ENCODE assay signal across 9 cellular contexts in the genomic region with DNA sequence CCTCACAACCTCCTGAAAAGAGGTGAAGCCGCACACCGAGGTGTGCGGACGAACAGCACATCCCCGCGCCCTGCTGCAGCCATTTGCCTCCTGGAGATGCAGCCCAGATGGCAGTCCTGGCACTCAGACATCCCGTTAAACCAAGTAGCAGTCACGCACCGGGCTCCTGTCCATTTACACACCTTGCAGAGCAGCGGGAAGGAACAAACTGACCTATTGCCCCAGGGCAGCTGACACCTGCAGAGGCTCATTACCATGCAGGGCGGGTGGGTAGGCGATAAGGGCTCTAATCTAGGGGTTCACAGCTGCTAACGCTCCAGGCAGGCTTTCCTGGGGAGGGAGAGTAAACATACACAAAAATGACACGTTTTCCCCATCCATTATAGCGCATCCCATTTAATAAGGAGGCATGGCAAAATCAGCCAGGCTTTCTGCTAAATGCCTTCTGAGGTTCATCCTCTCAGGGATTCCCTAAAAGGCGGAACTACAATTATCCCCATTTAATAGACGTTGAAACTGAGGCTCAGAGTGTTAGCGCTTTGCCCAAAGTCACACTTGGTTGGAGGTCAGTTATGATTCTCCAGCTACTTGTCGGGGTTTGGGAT. TPM values are rescaled to one million over a fixed set of nuclear protein-coding genes. Genes with fewer than 3 reads are reported as not detected.
A peak's percentile ranks its signal among the peaks of the same experiment; 100 is the strongest.
DNase-seq lines count a peak whose midpoint lies in the region; ATAC-seq, FAIRE-seq and TF ChIP-seq lines count a peak whose summit lies in the region.
"Had no signal": no experiment of that assay in that cellular context is flagged by ENCODE, and none has a peak within 500 bp of the region (broad histone marks: within the 10 kb centered on the region; RNA-seq: fewer than 3 reads in every experiment).

No MANE protein-coding gene starts in this region.

- H3K27ac ChIP-seq in K562 (ENCODE audit: extremely low read depth, low read depth, low read length) (peak overlapping the region; percentile 89), right lobe of liver (peak overlapping the region; percentile 58 to 82 (median 68))

- peaks cover 5% of the 10 kb centered on the region for H3K9me1 ChIP-seq in K562 (ENCODE audit: control insufficient read depth, insufficient read depth, low read length)

- H3K27me3 Mint-ChIP-seq in Caco-2 (ENCODE audit: insufficient read depth, unreplicated experiment): no peaks in the 10 kb centered on the region
- peaks cover 17% of the 10 kb centered on the region for H3K27me3 Mint-ChIP-seq in type B pancreatic cell

- H3K4me1 ChIP-seq in Caco-2 (peaks cover 38% of the 10 kb centered on the region), Loucy (ENCODE audit: insufficient read depth, low read length, poor library complexity, severe bottlenecking) (peaks cover 53% of the 10 kb centered on the region), K562 (replicated peaks in 1 of 2; ENCODE audit: control insufficient read depth in 2 of 2, insufficient read depth in 2 of 2, low read length in 2 of 2) (peaks cover 57 to 91% of the 10 kb centered on the region in 2 experiments), right lobe of liver (peaks cover 0 to 48% (median 15%) of the 10 kb centered on the region in 4 donors)

- in situ Hi-C loops in K562 (cut with MboI): no loop called here

- CTCF ChIA-PET in Caco-2 (lab: Charles Lee) (interaction anchor here (0.9 kb wide), 1 partner anchor 19 kb away, joined by 5 read pairs; no protein-coding TSS in a partner anchor), K562 (lab: Yijun Ruan, JAX; ENCODE audit: low intra/inter-chr PET ratio) (interaction anchor here (0.5 to 6.5 kb wide), 2 partner anchors 34 to 299 kb away, joined by 3 to 63 read pairs; no protein-coding TSS in a partner anchor)

- H3K9me3 ChIP-seq in Caco-2 (no peaks in the 10 kb centered on the region), Loucy (ENCODE audit: insufficient read depth, low read depth, low read length) (no peaks in the 10 kb centered on the region), K562 (replicated peaks; ENCODE audit: control insufficient read depth, insufficient read depth, low read depth, low read length) (no peaks in the 10 kb centered on the region), right lobe of liver (no peaks in the 10 kb centered on the region)

- H3K27me3 ChIP-seq in Caco-2 (replicated peaks; ENCODE audit: control insufficient read depth, insufficient read depth, low read length) (no peaks in the 10 kb centered on the region), Loucy (ENCODE audit: insufficient read depth, low read length, poor library complexity, severe bottlenecking) (no peaks in the 10 kb centered on the region), K562 (ENCODE audit: control insufficient read depth in 2 of 2, insufficient read depth in 2 of 2, low read length in 2 of 2) (no peaks in the 10 kb centered on the region; a peak in 1 of 5 replicates), right lobe of liver (no peaks in the 10 kb centered on the region)

- H3K4me2 ChIP-seq in Loucy (ENCODE audit: low read depth, low read length, poor library complexity, severe bottlenecking): peak overlapping the region; percentile 85
- H3K4me2 ChIP-seq in K562 (ENCODE audit: insufficient read depth, low read length): peak overlapping the region; percentile 96

- H3K9ac ChIP-seq in Loucy (ENCODE audit: low read depth, low read length, poor library complexity, severe bottlenecking) (peak overlapping the region; percentile 74), K562 (ENCODE audit: insufficient read depth in 1 of 2, low read depth in 2 of 2, low read length in 2 of 2) (peak overlapping the region; percentile 66 to 85)

- TF ChIP-seq POLR2A in K562 (conservative IDR thresholded peaks at IDR 0.05): peak; percentile 67
- no peak for TF ChIP-seq POLR2A in right lobe of liver (IDR thresholded peaks at IDR 0.05)

- WGBS in K562 (ENCODE audit: insufficient coverage, low coverage, missing lambda C conversion rate): under 1% methylated on average over 18 of the region's 19 CpGs
- 13% methylated on average over 12 of the region's 19 CpGs for WGBS in right lobe of liver (ENCODE audit: insufficient coverage, low coverage, low lambda C conversion rate, missing lambda C conversion rate)

- H3K79me2 ChIP-seq in Loucy (ENCODE audit: insufficient read depth, low read length) (peaks cover 51% of the 10 kb centered on the region), K562 (ENCODE audit: control insufficient read depth, insufficient read depth, low read length) (peaks cover 68% of the 10 kb centered on the region)

- H3K4me3 Mint-ChIP-seq in Caco-2 (ENCODE audit: unreplicated experiment): peak overlapping the region; percentile 98
- peak overlapping the region; percentile 88 for H3K4me3 Mint-ChIP-seq in type B pancreatic cell

- TF ChIP-seq CTCF in Caco-2 (IDR thresholded peaks at IDR 0.05; ENCODE audit: insufficient read depth in 1 of 2, low read depth in 1 of 2, low read length in 1 of 2, severe bottlenecking in 1 of 2, unreplicated experiment in 1 of 2) (no peak), Loucy (conservative IDR thresholded peaks at IDR 0.05; ENCODE audit: low read length) (no peak), K562 (IDR thresholded peaks at IDR 0.05 in 2 of 3, conservative IDR thresholded peaks at IDR 0.05 in 1 of 3; ENCODE audit: insufficient read depth in 2 of 3, low read depth in 1 of 3, low read length in 3 of 3) (0 out of 6 replicates have a peak, but pooled peaks of 2 of the 3 experiments have one; percentile 6), right lobe of liver (IDR thresholded peaks at IDR 0.05) (no peak), type B pancreatic cell (conservative IDR thresholded peaks at IDR 0.05) (no peak)

- DNase-seq in Caco-2 (peak; percentile 58 to 75), K562 (ENCODE audit: extremely low read depth in 1 of 4, low spot score in 3 of 4) (peak in 2 of 4 experiments; percentile 88 to 92), right lobe of liver (peak in 1 of 3 donors; percentile 58), type B pancreatic cell (ENCODE audit: extremely low spot score, unreplicated experiment) (no peak), sciatic nerve (ENCODE audit: low spot score) (no peak)

- peaks cover 52% of the 10 kb centered on the region for H3K36me3 Mint-ChIP-seq in Caco-2 (ENCODE audit: insufficient read depth, unreplicated experiment)
- peaks cover 3% of the 10 kb centered on the region for H3K36me3 Mint-ChIP-seq in type B pancreatic cell

- no peak for TF ChIP-seq RAD21 in K562 (CRISPR knock-in tag; conservative IDR thresholded peaks at IDR 0.05 in 1 of 2, IDR thresholded peaks at IDR 0.05 in 1 of 2)

- TF ChIP-seq EP300 in K562 (IDR thresholded peaks at IDR 0.05; ENCODE audit: low read length): peak; percentile 91

- H3K4me1 Mint-ChIP-seq in Caco-2 (ENCODE audit: low read depth, unreplicated experiment) (peaks cover 9% of the 10 kb centered on the region), type B pancreatic cell (ENCODE audit: unreplicated experiment) (peaks cover 28% of the 10 kb centered on the region)

- no peaks in the 10 kb centered on the region; the same call in none of the 2 replicates for H3K36me3 ChIP-seq in Caco-2 (ENCODE audit: control insufficient read depth, insufficient read depth, low read length)
- no peaks in the 10 kb centered on the region for H3K36me3 ChIP-seq in Loucy (ENCODE audit: insufficient read depth, low read length)
- H3K36me3 ChIP-seq in K562 (ENCODE audit: control insufficient read depth, insufficient read depth, low read length): peaks cover 40% of the 10 kb centered on the region
- H3K36me3 ChIP-seq in right lobe of liver: no peaks in the 10 kb centered on the region

- no peaks in the 10 kb centered on the region for H3K9me3 Mint-ChIP-seq in Caco-2 (ENCODE audit: unreplicated experiment)
- no peaks in the 10 kb centered on the region for H3K9me3 Mint-ChIP-seq in type B pancreatic cell

- POLR2A ChIA-PET in Caco-2 (lab: Charles Lee): interaction anchor here (0.6 kb wide), 2 partner anchors 16 to 274 kb away, joined by 3 to 4 read pairs; no protein-coding TSS in a partner anchor
- POLR2A ChIA-PET in K562 (lab: Yijun Ruan, JAX): interaction anchor here (0.7 to 1.8 kb wide), 10 partner anchors 9 to 275 kb away, joined by 3 to 14 read pairs (median 3); a partner anchor contains a TSS

- peak; percentile 98 for FAIRE-seq in K562 (lab: Jason Lieb, UNC)

- H3K9me2 ChIP-seq in Loucy (replicated peaks; ENCODE audit: low read depth, low read length): no peaks in the 10 kb centered on the region

- ATAC-seq in K562 (peak; percentile 13), right lobe of liver (peak in 2 of 4 donors; percentile 0 to 1), sciatic nerve (no peak), GM18511 (IDR thresholded peaks at IDR 0.05; ENCODE audit: unreplicated experiment) (no peak), GM19324 (IDR thresholded peaks at IDR 0.05; ENCODE audit: low FRiP score, unreplicated experiment) (no peak)

- BruUV-seq in Caco-2 (replicated peaks; lab: Mats Ljungman, UMichigan): no TSS peak
- BruUV-seq in K562 (replicated peaks; lab: Mats Ljungman, UMichigan): no TSS peak

- peaks cover 11% of the 10 kb centered on the region for H3F3A ChIP-seq in Loucy (ENCODE audit: low read depth)

- intact Hi-C loops in Caco-2 (cut with micrococcal nuclease; ENCODE audit: unreplicated experiment): loop anchor here (1.0 to 2.0 kb wide), 2 partner anchors 18 to 32 kb away; no protein-coding TSS in a partner anchor
- intact Hi-C loops in K562 (cut with micrococcal nuclease): loop anchor here (1.0 to 5.0 kb wide), 5 partner anchors 13 to 103 kb away; a partner anchor contains a TSS
- intact Hi-C loops in right lobe of liver (cut with DNase I): loop anchor here (5.0 kb wide), 2 partner anchors 33 to 38 kb away; no protein-coding TSS in a partner anchor
- intact Hi-C loops in sciatic nerve (cut with DNase I): loop anchor here (5.0 kb wide), 1 partner anchor 32 kb away; no protein-coding TSS in a partner anchor

- H3K4me3 ChIP-seq in Caco-2 (ENCODE audit: low read depth, low read length): peak overlapping the region; percentile 56
- peak overlapping the region; percentile 75 for H3K4me3 ChIP-seq in Loucy (ENCODE audit: low read length, poor library complexity, severe bottlenecking)
- peak overlapping the region; percentile 88 for H3K4me3 ChIP-seq in K562
- peak overlapping the region; percentile 53 to 70 (median 55) for H3K4me3 ChIP-seq in right lobe of liver

- H2AFZ ChIP-seq in Loucy (ENCODE audit: low read length) (peak overlapping the region; percentile 13; the same call in 1 of the 2 replicates), K562 (ENCODE audit: low read depth, low read length) (peak overlapping the region; percentile 65)

- H3K27ac Mint-ChIP-seq in Caco-2 (ENCODE audit: unreplicated experiment) (peak overlapping the region; percentile 72), type B pancreatic cell (peak overlapping the region; percentile 80)

- H4K20me1 ChIP-seq in Loucy (ENCODE audit: insufficient read depth, low read length, poor library complexity, severe bottlenecking) (peaks cover 28% of the 10 kb centered on the region), K562 (replicated peaks; ENCODE audit: control insufficient read depth, insufficient read depth, low read length) (peaks cover 6% of the 10 kb centered on the region)

RNA-seq across cellular contexts. Expression of a gene that starts 0.8 kb away (rescaled TPM):
- total RNA-seq in Caco-2 (2022) (19.2 and 19.6 TPM in 2 replicates), K562 (2014; rRNA removed) (80.6 and 98.7 TPM in 2 replicates), K562 (2014; rRNA removed; fragmentation: Illumina TruSeq; extraction: Trizol) (24.2 and 28.8 TPM in 2 replicates), K562 (2015; rRNA removed; fragmentation: Illumina TruSeq; extraction: Trizol) (26.3 and 29.2 TPM in 2 replicates), K562 (2021) (60.9 and 87.1 TPM in 2 replicates), right lobe of liver (10 to 100 TPM; 10.0 to 29.9 (median 13.7) TPM), type B pancreatic cell (ENCODE audit: low replicate concordance) (10.9 and 14.7 TPM in 2 replicates), sciatic nerve (149 TPM)
- 131 and 234 TPM in 2 replicates for total RNA-seq in K562 (2011; cell fraction: chromatin; rRNA removed; ENCODE audit: low replicate concordance)
- 106 and 109 TPM in 2 replicates for total RNA-seq in K562 (2011; cell fraction: nucleolus; rRNA removed)
- total RNA-seq in K562 (2011; cell fraction: nucleoplasm; rRNA removed): 106 and 124 TPM in 2 replicates
- polyA plus RNA-seq in K562 (2011; rRNA removed) (19.2 and 29.8 TPM in 2 replicates), K562 (2014; fragmentation: Illumina TruSeq; extraction: Trizol) (36.9 and 50.9 TPM in 2 replicates), K562 (2014; fragmentation: Nextera tagmentation; extraction: Ambion mirVana) (under 1 TPM; 0.03 to 0.38 TPM), K562 (2014; rRNA removed) (56.4 and 61.3 TPM in 2 replicates)
- 22.0 and 75.3 TPM in 2 replicates for polyA plus RNA-seq in K562 (2011; cell fraction: cytosol; rRNA removed)
- polyA plus RNA-seq in K562 (2011; cell fraction: nucleus; rRNA removed): 63.0 and 156 TPM in 2 replicates
- 47.0 and 62.8 TPM in 2 replicates for polyA plus RNA-seq in K562 (2012)
- 15.6 and 21.1 TPM in 2 replicates for polyA minus RNA-seq in K562 (2011; rRNA and poly(A)+ RNA removed)
- 50.6 and 59.1 TPM in 2 replicates for polyA minus RNA-seq in K562 (2011; cell fraction: cytosol; rRNA and poly(A)+ RNA removed)
- 17.2 and 21.5 TPM in 2 replicates for polyA minus RNA-seq in K562 (2011; cell fraction: nucleus; rRNA and poly(A)+ RNA removed)

RNA-seq across cellular contexts. Expression of a gene that starts 2.7 kb away (rescaled TPM):
- total RNA-seq in Caco-2 (2022) (24.0 and 26.9 TPM in 2 replicates), K562 (2014; rRNA removed) (26.1 and 36.0 TPM in 2 replicates), K562 (2014; rRNA removed; fragmentation: Illumina TruSeq; extraction: Trizol) (3.2 and 4.2 TPM in 2 replicates), K562 (2015; rRNA removed; fragmentation: Illumina TruSeq; extraction: Trizol) (12.3 and 12.6 TPM in 2 replicates), K562 (2021) (24.2 and 26.9 TPM in 2 replicates), right lobe of liver (10 to 100 TPM; 12.8 to 20.6 (median 14.6) TPM), type B pancreatic cell (ENCODE audit: low replicate concordance) (55.7 and 56.1 TPM in 2 replicates), sciatic nerve (44.1 TPM)
- total RNA-seq in K562 (2011; cell fraction: chromatin; rRNA removed; ENCODE audit: low replicate concordance): 6.1 and 32.6 TPM in 2 replicates
- total RNA-seq in K562 (2011; cell fraction: nucleolus; rRNA removed): 30.5 and 31.9 TPM in 2 replicates
- total RNA-seq in K562 (2011; cell fraction: nucleoplasm; rRNA removed): 14.4 and 16.7 TPM in 2 replicates
- polyA plus RNA-seq in K562 (2011; rRNA removed) (9.7 and 12.3 TPM in 2 replicates), K562 (2014; fragmentation: Illumina TruSeq; extraction: Trizol) (11.9 and 21.9 TPM in 2 replicates), K562 (2014; fragmentation: Nextera tagmentation; extraction: Ambion mirVana) (under 1 TPM; 0.32 to 0.83 TPM), K562 (2014; rRNA removed) (27.6 and 33.4 TPM in 2 replicates)
- polyA plus RNA-seq in K562 (2011; cell fraction: cytosol; rRNA removed): 21.6 and 65.1 TPM in 2 replicates
- polyA plus RNA-seq in K562 (2011; cell fraction: nucleus; rRNA removed): 29.6 and 55.3 TPM in 2 replicates
- polyA plus RNA-seq in K562 (2012): 17.8 and 26.2 TPM in 2 replicates
- 2.2 and 3.2 TPM in 2 replicates for polyA minus RNA-seq in K562 (2011; rRNA and poly(A)+ RNA removed)
- polyA minus RNA-seq in K562 (2011; cell fraction: cytosol; rRNA and poly(A)+ RNA removed): 7.2 and 7.9 TPM in 2 replicates
- 22.2 and 25.9 TPM in 2 replicates for polyA minus RNA-seq in K562 (2011; cell fraction: nucleus; rRNA and poly(A)+ RNA removed)

RNA-seq across cellular contexts. Expression of a gene that starts 4.8 kb away (rescaled TPM):
- total RNA-seq in Caco-2 (2022) (52.9 and 53.9 TPM in 2 replicates), K562 (2014; rRNA removed) (129 and 153 TPM in 2 replicates), K562 (2014; rRNA removed; fragmentation: Illumina TruSeq; extraction: Trizol) (8.5 and 13.4 TPM in 2 replicates), K562 (2015; rRNA removed; fragmentation: Illumina TruSeq; extraction: Trizol) (60.4 and 61.8 TPM in 2 replicates), K562 (2021) (106 and 114 TPM in 2 replicates), right lobe of liver (10 to 100 TPM; 11.6 to 43.2 (median 16.5) TPM), type B pancreatic cell (ENCODE audit: low replicate concordance) (32.2 and 33.9 TPM in 2 replicates), sciatic nerve (23.7 TPM)
- 16.9 and 90.0 TPM in 2 replicates for total RNA-seq in K562 (2011; cell fraction: chromatin; rRNA removed; ENCODE audit: low replicate concordance)
- total RNA-seq in K562 (2011; cell fraction: nucleolus; rRNA removed): 98.3 and 115 TPM in 2 replicates
- 36.5 and 47.7 TPM in 2 replicates for total RNA-seq in K562 (2011; cell fraction: nucleoplasm; rRNA removed)
- polyA plus RNA-seq in K562 (2011; rRNA removed) (40.4 and 51.9 TPM in 2 replicates), K562 (2014; fragmentation: Illumina TruSeq; extraction: Trizol) (16.6 and 77.3 TPM in 2 replicates), K562 (2014; fragmentation: Nextera tagmentation; extraction: Ambion mirVana) (10 to 100 TPM; 35.6 to 66.3 TPM), K562 (2014; rRNA removed) (123 and 130 TPM in 2 replicates)
- polyA plus RNA-seq in K562 (2011; cell fraction: cytosol; rRNA removed): 70.6 and 201 TPM in 2 replicates
- polyA plus RNA-seq in K562 (2011; cell fraction: nucleus; rRNA removed): 69.6 and 90.0 TPM in 2 replicates
- 75.0 and 123 TPM in 2 replicates for polyA plus RNA-seq in K562 (2012)
- polyA minus RNA-seq in K562 (2011; rRNA and poly(A)+ RNA removed): 7.4 TPM in 2 replicates
- 22.4 and 23.0 TPM in 2 replicates for polyA minus RNA-seq in K562 (2011; cell fraction: cytosol; rRNA and poly(A)+ RNA removed)
- polyA minus RNA-seq in K562 (2011; cell fraction: nucleus; rRNA and poly(A)+ RNA removed): 61.0 and 62.0 TPM in 2 replicates

RNA-seq across cellular contexts. Expression of a gene that starts 16.9 kb away (rescaled TPM):
- total RNA-seq in Caco-2 (2022) (87.2 and 91.2 TPM in 2 replicates), K562 (2014; rRNA removed) (15.0 and 19.3 TPM in 2 replicates), K562 (2014; rRNA removed; fragmentation: Illumina TruSeq; extraction: Trizol) (1.3 and 1.7 TPM in 2 replicates), K562 (2015; rRNA removed; fragmentation: Illumina TruSeq; extraction: Trizol) (3.8 and 4.4 TPM in 2 replicates), K562 (2021) (17.1 and 18.8 TPM in 2 replicates), right lobe of liver (10 to 100 TPM; 26.6 to 94.1 (median 46.8) TPM), type B pancreatic cell (ENCODE audit: low replicate concordance) (71.8 and 74.1 TPM in 2 replicates), sciatic nerve (306 TPM)
- total RNA-seq in K562 (2011; cell fraction: chromatin; rRNA removed; ENCODE audit: low replicate concordance): 78.9 and 182 TPM in 2 replicates
- total RNA-seq in K562 (2011; cell fraction: nucleolus; rRNA removed): 71.7 and 81.2 TPM in 2 replicates
- 77.2 and 120 TPM in 2 replicates for total RNA-seq in K562 (2011; cell fraction: nucleoplasm; rRNA removed)
- polyA plus RNA-seq in K562 (2011; rRNA removed) (7.4 and 17.0 TPM in 2 replicates), K562 (2014; fragmentation: Illumina TruSeq; extraction: Trizol) (4.8 and 6.9 TPM in 2 replicates), K562 (2014; fragmentation: Nextera tagmentation; extraction: Ambion mirVana) (under 1 TPM; 0.06 to 0.14 TPM), K562 (2014; rRNA removed) (14.6 and 20.5 TPM in 2 replicates)
- 13.4 and 20.3 TPM in 2 replicates for polyA plus RNA-seq in K562 (2011; cell fraction: cytosol; rRNA removed)
- 102 and 163 TPM in 2 replicates for polyA plus RNA-seq in K562 (2011; cell fraction: nucleus; rRNA removed)
- polyA plus RNA-seq in K562 (2012): 19.2 and 25.7 TPM in 2 replicates
- 6.4 and 7.8 TPM in 2 replicates for polyA minus RNA-seq in K562 (2011; rRNA and poly(A)+ RNA removed)
- 7.6 and 12.6 TPM in 2 replicates for polyA minus RNA-seq in K562 (2011; cell fraction: cytosol; rRNA and poly(A)+ RNA removed)
- 18.2 and 23.1 TPM in 2 replicates for polyA minus RNA-seq in K562 (2011; cell fraction: nucleus; rRNA and poly(A)+ RNA removed)

RNA-seq across cellular contexts. Expression of a gene that starts 20.5 kb away (rescaled TPM):
- 0.39 and 0.49 TPM in 2 replicates for total RNA-seq in Caco-2 (2022)
- 0.33 and 1.00 TPM in 2 replicates for total RNA-seq in K562 (2011; cell fraction: chromatin; rRNA removed; ENCODE audit: low replicate concordance)
- total RNA-seq in K562 (2011; cell fraction: nucleolus; rRNA removed): 0.26 TPM in 1 of 2 replicates, not detected in the other
- 0.29 TPM in 1 of 2 replicates, not detected in the other for total RNA-seq in K562 (2011; cell fraction: nucleoplasm; rRNA removed)
- total RNA-seq in K562 (2014; rRNA removed): not detected in 2 replicates
- not detected in 2 replicates for total RNA-seq in K562 (2014; rRNA removed; fragmentation: Illumina TruSeq; extraction: Trizol)
- total RNA-seq in K562 (2015; rRNA removed; fragmentation: Illumina TruSeq; extraction: Trizol): not detected in 2 replicates
- total RNA-seq in K562 (2021): 0.40 TPM in 1 of 2 replicates, not detected in the other
- not detected in 2 replicates for polyA plus RNA-seq in K562 (2011; rRNA removed)
- polyA plus RNA-seq in K562 (2011; cell fraction: cytosol; rRNA removed): 0.28 TPM in 1 of 2 replicates, not detected in the other
- polyA plus RNA-seq in K562 (2011; cell fraction: nucleus; rRNA removed): not detected in 2 replicates
- 0.39 and 0.58 TPM in 2 replicates for polyA plus RNA-seq in K562 (2012)
- polyA plus RNA-seq in K562 (2014; fragmentation: Illumina TruSeq; extraction: Trizol): not detected in 2 replicates
- not detected for polyA plus RNA-seq in K562 (2014; fragmentation: Nextera tagmentation; extraction: Ambion mirVana)
- polyA plus RNA-seq in K562 (2014; rRNA removed): 0.07 TPM in 1 of 2 replicates, not detected in the other
- not detected in 2 replicates for polyA minus RNA-seq in K562 (2011; rRNA and poly(A)+ RNA removed)
- polyA minus RNA-seq in K562 (2011; cell fraction: cytosol; rRNA and poly(A)+ RNA removed): not detected in 2 replicates
- polyA minus RNA-seq in K562 (2011; cell fraction: nucleus; rRNA and poly(A)+ RNA removed): 0.27 TPM in 1 of 2 replicates, not detected in the other
- under 1 TPM in 1 of 6 experiments, not detected in 5; 0.31 TPM for total RNA-seq in right lobe of liver
- 0.36 and 1.1 TPM in 2 replicates for total RNA-seq in type B pancreatic cell (ENCODE audit: low replicate concordance)
- total RNA-seq in sciatic nerve: 1.5 TPM
- total RNA-seq: NCI-H460 had no signal

Comparison
In these comparisons a context has a peak if more than half of its experiments do, and no peak if none do; other contexts are left out.
1. DNase-seq: peak in Caco-2 (2 of 2); none in type B pancreatic cell (single experiment) and sciatic nerve (single experiment).
2. CTCF ChIP-seq: peak in K562 (2 of 3); none in Caco-2 (0 of 2), Loucy (single experiment), right lobe of liver (0 of 4) and type B pancreatic cell (single experiment).
3. Peak in every context shown above with its lines, with median percentiles within 50 percentile points of each other: H3K4me3 ChIP-seq.